Comparison of ENCODE assay signal across 7 cellular contexts in the genomic region with DNA sequence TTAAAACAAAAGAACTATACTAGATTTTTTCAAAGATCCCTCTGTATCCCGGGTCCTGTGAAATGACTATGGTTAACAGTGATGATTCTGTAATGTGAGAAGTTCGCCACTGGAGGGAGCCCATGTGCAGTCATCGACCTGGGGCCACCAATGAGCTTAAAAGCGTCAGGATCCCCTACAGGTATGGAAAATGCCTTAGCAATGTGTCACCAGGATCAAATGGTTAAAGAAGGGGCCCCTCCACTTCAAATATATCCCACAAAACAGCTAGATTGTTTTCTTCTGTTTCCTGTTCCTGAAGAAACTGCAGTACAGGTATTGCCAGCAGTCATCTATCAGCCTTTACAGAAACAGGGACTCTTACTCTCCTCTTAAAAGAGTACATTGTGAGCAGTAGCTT. TPM values are rescaled to one million over a fixed set of nuclear protein-coding genes. Genes with fewer than 3 reads are reported as not detected.
DNase-seq lines count a peak whose midpoint lies in the region; ATAC-seq, FAIRE-seq and TF ChIP-seq lines count a peak whose summit lies in the region.

No MANE protein-coding gene starts in this region.

- intact Hi-C loops in ovary (cut with DNase I) = no loop called here
- intact Hi-C loops in upper lobe of right lung (cut with DNase I) = no loop called here

- no peak for ATAC-seq in activated T-helper 17 cell treated with anti-CD3 and anti-CD28 coated beads, Interleukin-2, amount 50 U/mL, for 72 hours (replicated peaks)
- ATAC-seq in foreskin keratinocyte (peak; percentile 91), upper lobe of right lung (peak; percentile 93)

- H3K27ac ChIP-seq in foreskin keratinocyte (no peak overlapping the region), ovary (no peak overlapping the region), upper lobe of right lung (no peak overlapping the region)

- H3K36me3 Mint-ChIP-seq in activated T-helper 17 cell treated with anti-CD3 and anti-CD28 coated beads, Interleukin-2, amount 50 U/mL, for 72 hours (ENCODE audit: low read depth) = peaks cover 6% of the 10 kb centered on the region

- no peak overlapping the region for H3K4me3 ChIP-seq in GM12865 (ENCODE audit: low read depth, low read length)
- no peak overlapping the region for H3K4me3 ChIP-seq in ovary
- no peak overlapping the region for H3K4me3 ChIP-seq in upper lobe of right lung

- H3K4me1 Mint-ChIP-seq in activated T-helper 17 cell treated with anti-CD3 and anti-CD28 coated beads, Interleukin-2, amount 50 U/mL, for 72 hours = peaks cover 27% of the 10 kb centered on the region

- TF ChIP-seq EP300 in ovary (IDR thresholded peaks at IDR 0.05) = no peak

- H3K27me3 ChIP-seq in foreskin keratinocyte (no peaks in the 10 kb centered on the region), ovary (no peaks in the 10 kb centered on the region), upper lobe of right lung (no peaks in the 10 kb centered on the region)

- TF ChIP-seq CTCF in GM12865 (IDR thresholded peaks at IDR 0.05; ENCODE audit: insufficient read depth, low read depth, low read length, missing control alignments) = peak; percentile 74
- TF ChIP-seq CTCF in foreskin keratinocyte (conservative IDR thresholded peaks at IDR 0.05) = peak; percentile 89
- peak; percentile 25 to 33 (median 29) for TF ChIP-seq CTCF in ovary (IDR thresholded peaks at IDR 0.05)
- peak; percentile 82 for TF ChIP-seq CTCF in upper lobe of right lung (IDR thresholded peaks at IDR 0.05)

- no peak for TF ChIP-seq POLR2A in ovary (IDR thresholded peaks at IDR 0.05)

- H3K4me1 ChIP-seq in foreskin keratinocyte (peaks cover 8% of the 10 kb centered on the region), ovary (ENCODE audit: insufficient read depth) (no peaks in the 10 kb centered on the region), upper lobe of right lung (no peaks in the 10 kb centered on the region)

- H3K9me3 ChIP-seq in ovary (no peaks in the 10 kb centered on the region), upper lobe of right lung (no peaks in the 10 kb centered on the region)

- 1 to 2% (median 2%) methylated on average over 4 of the region's 4 CpGs for WGBS in ovary, 3 donors

- no peaks in the 10 kb centered on the region for H3K9me3 Mint-ChIP-seq in activated T-helper 17 cell treated with anti-CD3 and anti-CD28 coated beads, Interleukin-2, amount 50 U/mL, for 72 hours

- H3K27me3 Mint-ChIP-seq in activated T-helper 17 cell treated with anti-CD3 and anti-CD28 coated beads, Interleukin-2, amount 50 U/mL, for 72 hours = no peaks in the 10 kb centered on the region

- no peak overlapping the region for H3K27ac Mint-ChIP-seq in activated T-helper 17 cell treated with anti-CD3 and anti-CD28 coated beads, Interleukin-2, amount 50 U/mL, for 72 hours

- H3K4me3 Mint-ChIP-seq in activated T-helper 17 cell treated with anti-CD3 and anti-CD28 coated beads, Interleukin-2, amount 50 U/mL, for 72 hours = peak overlapping the region; percentile 74

- peak; percentile 69 for FAIRE-seq in RCC 7860 (lab: Jason Lieb, UNC)

- H3K36me3 ChIP-seq in ovary (no peaks in the 10 kb centered on the region), upper lobe of right lung (no peaks in the 10 kb centered on the region)

- DNase-seq in GM12865 (ENCODE audit: low read depth) (peak; percentile 71), HuH-7 (ENCODE audit: low spot score) (peak; percentile 79), RCC 7860 (ENCODE audit: low spot score) (peak; percentile 54), foreskin keratinocyte (peak; percentile 56 to 76), ovary (peak; percentile 28 to 51 (median 42)), upper lobe of right lung (no peak)

RNA-seq across cellular contexts. Expression of a gene that starts 15.3 kb away (rescaled TPM):
- total RNA-seq in activated T-helper 17 cell treated with anti-CD3 and anti-CD28 coated beads, Interleukin-2, amount 50 U/mL, for 72 hours = under 1 TPM in 1 of 2 donors, not detected in 1; 0.13 TPM
- total RNA-seq in foreskin keratinocyte (not detected in 2 replicates), ovary (1 to 10 TPM in 1 of 7 donors, not detected in 6; 1.4 TPM), upper lobe of right lung (0.52 TPM)
- polyA plus RNA-seq in foreskin keratinocyte (not detected in 2 replicates), ovary (under 1 TPM; 0.05 to 0.45 TPM)

Comparison
In these comparisons a context has a peak if more than half of its experiments do, and no peak if none do; other contexts are left out.
1. CTCF ChIP-seq: peak in every context shown above with its lines; median percentile 89 in foreskin keratinocyte; 82 in upper lobe of right lung; 74 in GM12865; 29 in ovary.